Comparison of ENCODE assay signal across 2 cellular contexts in the genomic region with DNA sequence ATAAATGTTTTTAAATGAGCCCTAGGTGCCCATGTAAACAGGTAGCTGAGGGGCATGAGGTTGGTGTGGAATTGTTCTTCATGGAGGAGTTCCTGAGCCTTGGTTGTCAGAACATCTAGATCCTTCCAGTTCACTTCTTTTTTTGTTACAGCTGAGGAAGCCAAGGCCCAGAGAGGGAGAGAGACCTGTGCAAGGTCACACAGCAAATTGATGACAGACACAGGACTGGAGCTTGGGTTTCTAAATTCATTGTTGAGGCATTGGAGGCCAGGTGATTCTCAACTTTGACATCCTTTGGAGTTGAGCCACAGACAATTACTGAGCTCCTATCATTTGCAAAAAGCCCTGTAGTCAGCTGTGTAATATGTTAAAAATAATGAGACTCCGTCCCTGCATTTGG.
A peak's percentile ranks its signal among the peaks of the same experiment; 100 is the strongest.
TF ChIP-seq lines count a peak whose summit lies in the region.

No MANE protein-coding gene starts in this region.

TF ChIP-seq in A549, 52 proteins besides CTCF, POLR2A, EP300 and RAD21 (continued from another document):
- TF ChIP-seq, protein P1, sequence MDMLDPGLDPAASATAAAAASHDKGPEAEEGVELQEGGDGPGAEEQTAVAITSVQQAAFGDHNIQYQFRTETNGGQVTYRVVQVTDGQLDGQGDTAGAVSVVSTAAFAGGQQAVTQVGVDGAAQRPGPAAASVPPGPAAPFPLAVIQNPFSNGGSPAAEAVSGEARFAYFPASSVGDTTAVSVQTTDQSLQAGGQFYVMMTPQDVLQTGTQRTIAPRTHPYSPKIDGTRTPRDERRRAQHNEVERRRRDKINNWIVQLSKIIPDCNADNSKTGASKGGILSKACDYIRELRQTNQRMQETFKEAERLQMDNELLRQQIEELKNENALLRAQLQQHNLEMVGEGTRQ (IDR thresholded peaks at IDR 0.05), result no peak
- TF ChIP-seq, protein P2, sequence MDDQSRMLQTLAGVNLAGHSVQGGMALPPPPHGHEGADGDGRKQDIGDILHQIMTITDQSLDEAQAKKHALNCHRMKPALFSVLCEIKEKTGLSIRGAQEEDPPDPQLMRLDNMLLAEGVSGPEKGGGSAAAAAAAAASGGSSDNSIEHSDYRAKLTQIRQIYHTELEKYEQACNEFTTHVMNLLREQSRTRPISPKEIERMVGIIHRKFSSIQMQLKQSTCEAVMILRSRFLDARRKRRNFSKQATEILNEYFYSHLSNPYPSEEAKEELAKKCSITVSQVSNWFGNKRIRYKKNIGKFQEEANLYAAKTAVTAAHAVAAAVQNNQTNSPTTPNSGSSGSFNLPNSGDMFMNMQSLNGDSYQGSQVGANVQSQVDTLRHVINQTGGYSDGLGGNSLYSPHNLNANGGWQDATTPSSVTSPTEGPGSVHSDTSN (IDR thresholded peaks at IDR 0.05), result no peak
- TF ChIP-seq KDM1A (IDR thresholded peaks at IDR 0.05; ENCODE audit: low read depth), result peak; percentile 19; the same call in 1 of the 2 replicates
TF ChIP-seq in A549: peak in this region for 1.

TF ChIP-seq in K562, 482 proteins besides CTCF, POLR2A, EP300 and RAD21 (continued from another document):
- TF ChIP-seq, protein P3, sequence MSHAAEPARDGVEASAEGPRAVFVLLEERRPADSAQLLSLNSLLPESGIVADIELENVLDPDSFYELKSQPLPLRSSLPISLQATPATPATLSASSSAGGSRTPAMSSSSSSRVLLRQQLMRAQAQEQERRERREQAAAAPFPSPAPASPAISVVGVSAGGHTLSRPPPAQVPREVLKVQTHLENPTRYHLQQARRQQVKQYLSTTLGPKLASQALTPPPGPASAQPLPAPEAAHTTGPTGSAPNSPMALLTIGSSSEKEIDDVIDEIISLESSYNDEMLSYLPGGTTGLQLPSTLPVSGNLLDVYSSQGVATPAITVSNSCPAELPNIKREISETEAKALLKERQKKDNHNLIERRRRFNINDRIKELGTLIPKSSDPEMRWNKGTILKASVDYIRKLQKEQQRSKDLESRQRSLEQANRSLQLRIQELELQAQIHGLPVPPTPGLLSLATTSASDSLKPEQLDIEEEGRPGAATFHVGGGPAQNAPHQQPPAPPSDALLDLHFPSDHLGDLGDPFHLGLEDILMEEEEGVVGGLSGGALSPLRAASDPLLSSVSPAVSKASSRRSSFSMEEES (CRISPR knock-in tag; IDR thresholded peaks at IDR 0.05), result no peak
- TF ChIP-seq, protein P4, sequence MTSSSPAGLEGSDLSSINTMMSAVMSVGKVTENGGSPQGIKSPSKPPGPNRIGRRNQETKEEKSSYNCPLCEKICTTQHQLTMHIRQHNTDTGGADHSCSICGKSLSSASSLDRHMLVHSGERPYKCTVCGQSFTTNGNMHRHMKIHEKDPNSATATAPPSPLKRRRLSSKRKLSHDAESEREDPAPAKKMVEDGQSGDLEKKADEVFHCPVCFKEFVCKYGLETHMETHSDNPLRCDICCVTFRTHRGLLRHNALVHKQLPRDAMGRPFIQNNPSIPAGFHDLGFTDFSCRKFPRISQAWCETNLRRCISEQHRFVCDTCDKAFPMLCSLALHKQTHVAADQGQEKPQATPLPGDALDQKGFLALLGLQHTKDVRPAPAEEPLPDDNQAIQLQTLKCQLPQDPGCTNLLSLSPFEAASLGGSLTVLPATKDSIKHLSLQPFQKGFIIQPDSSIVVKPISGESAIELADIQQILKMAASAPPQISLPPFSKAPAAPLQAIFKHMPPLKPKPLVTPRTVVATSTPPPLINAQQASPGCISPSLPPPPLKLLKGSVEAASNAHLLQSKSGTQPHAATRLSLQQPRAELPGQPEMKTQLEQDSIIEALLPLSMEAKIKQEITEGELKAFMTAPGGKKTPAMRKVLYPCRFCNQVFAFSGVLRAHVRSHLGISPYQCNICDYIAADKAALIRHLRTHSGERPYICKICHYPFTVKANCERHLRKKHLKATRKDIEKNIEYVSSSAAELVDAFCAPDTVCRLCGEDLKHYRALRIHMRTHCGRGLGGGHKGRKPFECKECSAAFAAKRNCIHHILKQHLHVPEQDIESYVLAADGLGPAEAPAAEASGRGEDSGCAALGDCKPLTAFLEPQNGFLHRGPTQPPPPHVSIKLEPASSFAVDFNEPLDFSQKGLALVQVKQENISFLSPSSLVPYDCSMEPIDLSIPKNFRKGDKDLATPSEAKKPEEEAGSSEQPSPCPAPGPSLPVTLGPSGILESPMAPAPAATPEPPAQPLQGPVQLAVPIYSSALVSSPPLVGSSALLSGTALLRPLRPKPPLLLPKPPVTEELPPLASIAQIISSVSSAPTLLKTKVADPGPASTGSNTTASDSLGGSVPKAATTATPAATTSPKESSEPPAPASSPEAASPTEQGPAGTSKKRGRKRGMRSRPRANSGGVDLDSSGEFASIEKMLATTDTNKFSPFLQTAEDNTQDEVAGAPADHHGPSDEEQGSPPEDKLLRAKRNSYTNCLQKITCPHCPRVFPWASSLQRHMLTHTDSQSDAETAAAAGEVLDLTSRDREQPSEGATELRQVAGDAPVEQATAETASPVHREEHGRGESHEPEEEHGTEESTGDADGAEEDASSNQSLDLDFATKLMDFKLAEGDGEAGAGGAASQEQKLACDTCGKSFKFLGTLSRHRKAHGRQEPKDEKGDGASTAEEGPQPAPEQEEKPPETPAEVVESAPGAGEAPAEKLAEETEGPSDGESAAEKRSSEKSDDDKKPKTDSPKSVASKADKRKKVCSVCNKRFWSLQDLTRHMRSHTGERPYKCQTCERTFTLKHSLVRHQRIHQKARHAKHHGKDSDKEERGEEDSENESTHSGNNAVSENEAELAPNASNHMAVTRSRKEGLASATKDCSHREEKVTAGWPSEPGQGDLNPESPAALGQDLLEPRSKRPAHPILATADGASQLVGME (CRISPR knock-in tag; IDR thresholded peaks at IDR 0.05), result no peak
- TF ChIP-seq, protein P5, sequence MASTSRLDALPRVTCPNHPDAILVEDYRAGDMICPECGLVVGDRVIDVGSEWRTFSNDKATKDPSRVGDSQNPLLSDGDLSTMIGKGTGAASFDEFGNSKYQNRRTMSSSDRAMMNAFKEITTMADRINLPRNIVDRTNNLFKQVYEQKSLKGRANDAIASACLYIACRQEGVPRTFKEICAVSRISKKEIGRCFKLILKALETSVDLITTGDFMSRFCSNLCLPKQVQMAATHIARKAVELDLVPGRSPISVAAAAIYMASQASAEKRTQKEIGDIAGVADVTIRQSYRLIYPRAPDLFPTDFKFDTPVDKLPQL (IDR thresholded peaks at IDR 0.05; ENCODE audit: extremely low read depth, insufficient read length), result no peak
- TF ChIP-seq ZFP36 (IDR thresholded peaks at IDR 0.05; ENCODE audit: low read depth, low read length, partially characterized antibody) (peak; percentile 39), RBFOX2 (IDR thresholded peaks at IDR 0.05; ENCODE audit: low read depth, low read length) (no peak)
- TF ChIP-seq, protein P6, sequence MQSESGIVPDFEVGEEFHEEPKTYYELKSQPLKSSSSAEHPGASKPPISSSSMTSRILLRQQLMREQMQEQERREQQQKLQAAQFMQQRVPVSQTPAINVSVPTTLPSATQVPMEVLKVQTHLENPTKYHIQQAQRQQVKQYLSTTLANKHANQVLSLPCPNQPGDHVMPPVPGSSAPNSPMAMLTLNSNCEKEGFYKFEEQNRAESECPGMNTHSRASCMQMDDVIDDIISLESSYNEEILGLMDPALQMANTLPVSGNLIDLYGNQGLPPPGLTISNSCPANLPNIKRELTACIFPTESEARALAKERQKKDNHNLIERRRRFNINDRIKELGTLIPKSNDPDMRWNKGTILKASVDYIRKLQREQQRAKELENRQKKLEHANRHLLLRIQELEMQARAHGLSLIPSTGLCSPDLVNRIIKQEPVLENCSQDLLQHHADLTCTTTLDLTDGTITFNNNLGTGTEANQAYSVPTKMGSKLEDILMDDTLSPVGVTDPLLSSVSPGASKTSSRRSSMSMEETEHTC (IDR thresholded peaks at IDR 0.05), result no peak
